In the genomic region with DNA sequence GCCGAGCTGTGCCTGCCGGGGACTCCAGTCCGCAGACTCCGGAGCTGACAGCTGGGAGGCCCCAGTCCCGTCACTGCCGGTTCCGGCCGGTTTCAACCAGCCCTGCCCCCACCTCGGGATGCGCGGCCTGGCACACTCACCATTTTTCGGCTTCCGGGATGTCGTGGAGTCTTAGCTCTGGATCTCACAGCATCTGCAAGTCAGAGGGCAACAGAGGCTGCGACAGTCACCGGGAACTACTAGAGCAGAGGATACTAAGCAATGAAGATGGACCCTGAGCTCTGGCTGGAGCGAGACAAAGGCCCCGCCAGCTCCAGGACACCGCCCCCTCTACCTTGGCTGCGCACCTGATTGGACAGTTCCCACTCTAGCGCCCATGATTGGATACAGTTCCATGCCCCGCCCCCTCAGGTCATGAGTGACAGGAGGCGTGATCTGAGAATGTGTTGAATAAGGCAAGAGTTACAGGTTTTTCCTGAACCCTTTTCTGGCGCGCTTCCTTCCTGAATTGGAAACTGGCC, we compare ENCODE assay signal across 8 cellular contexts. TPM values are rescaled to one million over a fixed set of nuclear protein-coding genes. Genes with fewer than 3 reads are reported as not detected.
DNase-seq lines count a peak whose midpoint lies in the region; ATAC-seq and TF ChIP-seq lines count a peak whose summit lies in the region.

ZNF682 (minus strand) TSS at position 303 of the 521 bp plus-strand sequence; CDS start at position 143, 160 bp downstream.

- no peaks in the 10 kb centered on the region for H4K20me1 ChIP-seq in SU-DHL-6 (ENCODE audit: low read depth, low read length)

- peak within 1 kb of the TSS; percentile 84 for H3K4me2 ChIP-seq in SU-DHL-6 (ENCODE audit: low read depth, low read length, poor library complexity, severe bottlenecking)
- H3K4me2 ChIP-seq in parathyroid adenoma (ENCODE audit: low read length): peak within 1 kb of the TSS; percentile 75

- H3K9ac ChIP-seq in SU-DHL-6 (ENCODE audit: low read length) (peak within 1 kb of the TSS; percentile 76), adipocyte (ENCODE audit: low read length) (peak within 1 kb of the TSS; percentile 91), parathyroid adenoma (peak within 1 kb of the TSS; percentile 0)

- H3K4me1 ChIP-seq in adipocyte (ENCODE audit: control insufficient read depth, insufficient read depth, low read length): peaks cover 6% of the 10 kb centered on the region
- H3K4me1 ChIP-seq in heart left ventricle: peaks cover 0 to 25% (median 6%) of the 10 kb centered on the region in 12 donors
- peaks cover 4% of the 10 kb centered on the region for H3K4me1 ChIP-seq in parathyroid adenoma
- H3K4me1 ChIP-seq in tibial artery: peaks cover 0 to 5% (median 0%) of the 10 kb centered on the region in 4 donors

- TF ChIP-seq POLR2A in heart left ventricle (IDR thresholded peaks at IDR 0.05): peak in 1 of 2 donors; percentile 38

- H3K36me3 ChIP-seq in KOPT-K1 (ENCODE audit: insufficient read depth, low read length) (peaks cover 15% of the 10 kb centered on the region), SU-DHL-6 (ENCODE audit: low read length) (no peaks in the 10 kb centered on the region), adipocyte (ENCODE audit: control insufficient read depth, insufficient read depth, low read length, severe bottlenecking) (no peaks in the 10 kb centered on the region), heart left ventricle (no peaks in the 10 kb centered on the region), parathyroid adenoma (ENCODE audit: control insufficient read depth, insufficient read depth, low read length) (no peaks in the 10 kb centered on the region), tibial artery (no peaks in the 10 kb centered on the region)

- no peaks in the 10 kb centered on the region for H3F3A ChIP-seq in SU-DHL-6 (ENCODE audit: insufficient read depth)

- H3K79me2 ChIP-seq in SU-DHL-6 (ENCODE audit: insufficient read depth, low read length): peaks cover 32% of the 10 kb centered on the region
- peaks cover 3% of the 10 kb centered on the region for H3K79me2 ChIP-seq in parathyroid adenoma

- intact Hi-C loops in heart left ventricle (cut with DNase I) (loop anchor here in 3 of 10 donors (2.0 to 10.0 kb wide), 4 partner anchors 38 to 383 kb away; partner anchors contain the start of genes ATP13A1 (in 1 of the 3) and ZNF90 (in 1 of the 3)), tibial artery (cut with DNase I; ENCODE audit: low total_unique reads) (loop anchor here (5.0 kb wide), 1 partner anchor 128 kb away; the partner anchor contains the start of gene ZNF486)

- peak; percentile 96 for ATAC-seq in GM21717 (IDR thresholded peaks at IDR 0.05; ENCODE audit: unreplicated experiment)
- peak; percentile 99 to 100 (median 100) for ATAC-seq in heart left ventricle

- WGBS in heart left ventricle, 4 donors: 0 to 2% (median 1%) methylated on average over 9 to 25 of the region's 25 CpGs

- H2AFZ ChIP-seq in SU-DHL-6 (ENCODE audit: low read depth, low read length, severe bottlenecking) (peak within 1 kb of the TSS; percentile 92), parathyroid adenoma (peak within 1 kb of the TSS; percentile 77)

- H3K4me3 ChIP-seq in SU-DHL-6 (ENCODE audit: insufficient read depth, low read length, poor library complexity, severe bottlenecking) (peak within 1 kb of the TSS; percentile 97), adipocyte (ENCODE audit: low read length) (peak within 1 kb of the TSS; percentile 99), heart left ventricle (peak within 1 kb of the TSS; percentile 56 to 97 (median 74)), parathyroid adenoma (ENCODE audit: low read depth, low read length) (peak within 1 kb of the TSS; percentile 76), tibial artery (peak within 1 kb of the TSS; percentile 69 to 81)

- peak within 1 kb of the TSS; percentile 84 for H3K27ac ChIP-seq in KOPT-K1 (ENCODE audit: low read depth, low read length, poor library complexity, severe bottlenecking)
- H3K27ac ChIP-seq in SU-DHL-6 (ENCODE audit: low read depth, low read length): peak within 1 kb of the TSS; percentile 52
- H3K27ac ChIP-seq in heart left ventricle: peak within 1 kb of the TSS in 11 of 12 donors; percentile 59 to 86 (median 68)
- H3K27ac ChIP-seq in parathyroid adenoma: peak within 1 kb of the TSS; percentile 36
- peak within 1 kb of the TSS; percentile 71 to 74 for H3K27ac ChIP-seq in tibial artery

- no peaks in the 10 kb centered on the region for H3K27me3 ChIP-seq in SU-DHL-6 (ENCODE audit: low read length)
- H3K27me3 ChIP-seq in adipocyte (replicated peaks; ENCODE audit: control insufficient read depth, insufficient read depth, low read length): no peaks in the 10 kb centered on the region
- H3K27me3 ChIP-seq in heart left ventricle: no peaks in the 10 kb centered on the region
- no peaks in the 10 kb centered on the region for H3K27me3 ChIP-seq in parathyroid adenoma (ENCODE audit: control insufficient read depth, insufficient read depth, low read length)
- peaks cover 0 to 3% of the 10 kb centered on the region in 2 donors for H3K27me3 ChIP-seq in tibial artery

- peak; percentile 94 for DNase-seq in DMS153 (lab: John Stamatoyannopoulos, UW)
- peak; percentile 99 for DNase-seq in adipocyte (ENCODE audit: low read depth)
- DNase-seq in heart left ventricle: peak; percentile 94 to 97 (median 96)
- DNase-seq in tibial artery: peak; percentile 97 to 99

- H3K9me2 ChIP-seq in SU-DHL-6 (replicated peaks; ENCODE audit: insufficient read depth, low read length): no peaks in the 10 kb centered on the region

- no peak for TF ChIP-seq CTCF in SU-DHL-6 (IDR thresholded peaks at IDR 0.05; ENCODE audit: insufficient read depth, low read length, poor library complexity, severe bottlenecking)
- TF ChIP-seq CTCF in heart left ventricle (IDR thresholded peaks at IDR 0.05): no peak
- no peak for TF ChIP-seq CTCF in parathyroid adenoma (IDR thresholded peaks at IDR 0.05)
- no peak for TF ChIP-seq CTCF in tibial artery (IDR thresholded peaks at IDR 0.05)

- H3K9me3 ChIP-seq in KOPT-K1 (ENCODE audit: insufficient read depth, low read length, poor library complexity, severe bottlenecking): peaks cover 25% of the 10 kb centered on the region
- H3K9me3 ChIP-seq in SU-DHL-6 (ENCODE audit: insufficient read depth, low read length): peaks cover 7% of the 10 kb centered on the region; the same call in 1 of the 2 replicates
- H3K9me3 ChIP-seq in adipocyte (ENCODE audit: control insufficient read depth, low read length): no peaks in the 10 kb centered on the region
- no peaks in the 10 kb centered on the region for H3K9me3 ChIP-seq in heart left ventricle
- H3K9me3 ChIP-seq in parathyroid adenoma (ENCODE audit: control insufficient read depth, low read length): no peaks in the 10 kb centered on the region
- no peaks in the 10 kb centered on the region for H3K9me3 ChIP-seq in tibial artery

RNA-seq across cellular contexts. Expression of gene ZNF682, which starts in this region (rescaled TPM):
- total RNA-seq in heart left ventricle: 1 to 10 TPM; 3.3 to 6.8 (median 5.5) TPM
- polyA plus RNA-seq in heart left ventricle: 10 to 100 TPM in 1 of 2 donors, 1 to 10 TPM in 1; 3.8 to 10.2 TPM

Comparison
In these comparisons a context has a peak if more than half of its experiments do, and no peak if none do; other contexts are left out.
1. Peak in every context shown above with its lines: DNase-seq, ATAC-seq, H3K4me3 ChIP-seq and H3K27ac ChIP-seq.
2. H3K9ac ChIP-seq: peak in every context shown above with its lines; median percentile 91 in adipocyte; 76 in SU-DHL-6; 0 in parathyroid adenoma.